11 cellular contexts compared by ENCODE assay signal in genomic region chr10:48364659-48365405, GRCh38. TPM values are rescaled to one million over a fixed set of nuclear protein-coding genes. Genes with fewer than 3 reads are reported as not detected.
DNase-seq lines count a peak whose midpoint lies in the region; ATAC-seq, FAIRE-seq and TF ChIP-seq lines count a peak whose summit lies in the region.
"Had no signal": no experiment of that assay in that cellular context is flagged by ENCODE, and none has a peak within 500 bp of the region (broad histone marks: within the 10 kb centered on the region; RNA-seq: fewer than 3 reads in every experiment).

No MANE protein-coding gene starts in this region.

- H3K9me3 ChIP-seq in endothelial cell of umbilical vein (replicated peaks; ENCODE audit: control insufficient read depth, insufficient read depth, low read length) (no peaks in the 10 kb centered on the region), esophagus muscularis mucosa (no peaks in the 10 kb centered on the region)

- intact Hi-C loops in endothelial cell of umbilical vein (cut with micrococcal nuclease) (loop anchor here (1.0 to 10.0 kb wide), 6 partner anchors 26 to 1170 kb away; partner anchors contain the start of genes ERCC6 and MAPK8), esophagus muscularis mucosa (cut with DNase I) (loop anchor here (10.0 kb wide), 1 partner anchor 160 kb away; no protein-coding TSS in a partner anchor)

- H3K36me3 ChIP-seq in endothelial cell of umbilical vein (ENCODE audit: control insufficient read depth in 2 of 2, extremely low read depth in 1 of 2, insufficient read depth in 2 of 2, low read length in 2 of 2) (no peaks in the 10 kb centered on the region), esophagus muscularis mucosa (no peaks in the 10 kb centered on the region)

- DNase-seq in G401 (ENCODE audit: low spot score): peak; percentile 44
- peak; percentile 19 for DNase-seq in NCI-H2171 (lab: John Stamatoyannopoulos, UW)
- DNase-seq in endothelial cell of umbilical vein (ENCODE audit: low read depth, low spot score): peak; percentile 89
- DNase-seq in osteocyte (ENCODE audit: extremely low spot score, unreplicated experiment): no peak
- no peak for DNase-seq in effector CD8-positive, alpha-beta T cell (lab: John Stamatoyannopoulos, UW)
- DNase-seq in esophagus muscularis mucosa (ENCODE audit: extremely low spot score): no peak
- DNase-seq: NCI-H226 had no signal

- peak overlapping the region; percentile 49 for H3K4me3 Mint-ChIP-seq in osteocyte (ENCODE audit: unreplicated experiment)
- H3K4me3 Mint-ChIP-seq: brain, memory B cell had no signal

- TF ChIP-seq CTCF in endothelial cell of umbilical vein (IDR thresholded peaks at IDR 0.05; ENCODE audit: extremely low read depth in 1 of 2, insufficient read depth in 1 of 2, low read depth in 1 of 2, low read length in 2 of 2) (no peak), osteocyte (IDR thresholded peaks at IDR 0.05) (no peak), esophagus muscularis mucosa (IDR thresholded peaks at IDR 0.05) (no peak)

- no peaks in the 10 kb centered on the region for H3K36me3 Mint-ChIP-seq in osteocyte (ENCODE audit: unreplicated experiment)

- no peaks in the 10 kb centered on the region for H3K27me3 ChIP-seq in endothelial cell of umbilical vein (ENCODE audit: control insufficient read depth in 2 of 2, insufficient read depth in 2 of 2, low read length in 2 of 2)
- H3K27me3 ChIP-seq in esophagus muscularis mucosa: no peaks in the 10 kb centered on the region

- H3K27ac Mint-ChIP-seq in osteocyte (ENCODE audit: unreplicated experiment): peak overlapping the region; percentile 56
- H3K27ac Mint-ChIP-seq: brain, memory B cell had no signal

- no peak for ATAC-seq in GM18505 (IDR thresholded peaks at IDR 0.05; ENCODE audit: unreplicated experiment)
- no peak for ATAC-seq in HG02870 (IDR thresholded peaks at IDR 0.05; ENCODE audit: unreplicated experiment)

- H3K27ac ChIP-seq in endothelial cell of umbilical vein (ENCODE audit: insufficient read depth, low read depth, low read length): peak overlapping the region; percentile 77
- H3K27ac ChIP-seq in esophagus muscularis mucosa (replicated peaks in 1 of 4): no peak overlapping the region

- TF ChIP-seq EP300 in esophagus muscularis mucosa (IDR thresholded peaks at IDR 0.05): no peak

- TF ChIP-seq POLR2A in endothelial cell of umbilical vein (IDR thresholded peaks at IDR 0.05; ENCODE audit: low read depth, low read length) (peak; percentile 39), GM18505 (IDR thresholded peaks at IDR 0.05; ENCODE audit: borderline replicate concordance, extremely low read depth, insufficient read depth, insufficient read length) (no peak), esophagus muscularis mucosa (IDR thresholded peaks at IDR 0.05; ENCODE audit: low read depth) (no peak)

- H3K79me2 ChIP-seq in endothelial cell of umbilical vein (ENCODE audit: control insufficient read depth, insufficient read depth, low read length): peaks cover 44% of the 10 kb centered on the region

- peak; percentile 75 for FAIRE-seq in endothelial cell of umbilical vein (lab: Jason Lieb, UNC)

- dilution Hi-C loops in endothelial cell of umbilical vein (cut with MboI; ENCODE audit: extremely low pct_ligation_motif_present, low sequenced_read_pairs): no loop called here

- H3K4me3 ChIP-seq in endothelial cell of umbilical vein (replicated peaks in 1 of 3; ENCODE audit: insufficient read depth in 1 of 3, low read depth in 1 of 3, low read length in 3 of 3): peak overlapping the region in 2 of 3 experiments; percentile 46 to 84
- H3K4me3 ChIP-seq in esophagus muscularis mucosa: no peak overlapping the region

- peak overlapping the region; percentile 95 for H3K4me2 ChIP-seq in endothelial cell of umbilical vein (ENCODE audit: insufficient read depth, low read length)

- WGBS in esophagus muscularis mucosa: 47% methylated on average over 3 of the region's 3 CpGs

- no peaks in the 10 kb centered on the region for H3K9me3 Mint-ChIP-seq in osteocyte (ENCODE audit: unreplicated experiment)
- H3K9me3 Mint-ChIP-seq: memory B cell had no signal

- POLR2A ChIA-PET in endothelial cell of umbilical vein (lab: Charles Lee): interaction anchor here (1.4 kb wide), 1 partner anchor 80 kb away, joined by 4 read pairs; no protein-coding TSS in a partner anchor

- no peaks in the 10 kb centered on the region for H4K20me1 ChIP-seq in endothelial cell of umbilical vein (replicated peaks; ENCODE audit: control insufficient read depth, extremely low read depth, insufficient read depth, low read length)

- H3K9ac ChIP-seq in endothelial cell of umbilical vein (replicated peaks; ENCODE audit: extremely low read depth, insufficient read depth, low read length): peak overlapping the region; percentile 71

- no TSS peak for BruUV-seq in endothelial cell of umbilical vein (replicated peaks; lab: Mats Ljungman, UMichigan)

- H2AFZ ChIP-seq in endothelial cell of umbilical vein (ENCODE audit: low read depth, low read length): no peak overlapping the region

- H3K4me1 ChIP-seq in endothelial cell of umbilical vein (ENCODE audit: control insufficient read depth, extremely low read depth, insufficient read depth, low read length) (peaks cover 41% of the 10 kb centered on the region), esophagus muscularis mucosa (peaks cover 10 to 38% (median 32%) of the 10 kb centered on the region in 4 donors)

- H3K4me1 Mint-ChIP-seq in osteocyte (ENCODE audit: unreplicated experiment): peaks cover 33% of the 10 kb centered on the region

- CTCF ChIA-PET in endothelial cell of umbilical vein (lab: Charles Lee): interaction anchor here (0.5 to 7.1 kb wide), 46 partner anchors 8 to 800 kb away, joined by 3 to 327 read pairs (median 6); partner anchors contain the start of gene MAPK8

- no peaks in the 10 kb centered on the region for H3K27me3 Mint-ChIP-seq in osteocyte (ENCODE audit: unreplicated experiment)
- H3K27me3 Mint-ChIP-seq: brain, memory B cell had no signal

- H3K9me1 ChIP-seq in endothelial cell of umbilical vein (replicated peaks; ENCODE audit: control insufficient read depth, extremely low read depth, insufficient read depth, low read length): no peaks in the 10 kb centered on the region

- in situ Hi-C loops in G401 (cut with HindIII; ENCODE audit: low sequenced_read_pairs): no loop called here

TF ChIP-seq in endothelial cell of umbilical vein, 7 proteins besides CTCF, POLR2A, EP300 and RAD21:
- TF ChIP-seq GATA2 (IDR thresholded peaks at IDR 0.05; ENCODE audit: insufficient read depth, insufficient read length, low read depth, low read length) (no peak), MYC (IDR thresholded peaks at IDR 0.05; ENCODE audit: low read depth, low read length) (no peak), EZH2 (IDR thresholded peaks at IDR 0.05; ENCODE audit: borderline replicate concordance, low read depth, low read length, severe bottlenecking) (no peak), JUN (IDR thresholded peaks at IDR 0.05; ENCODE audit: borderline replicate concordance, insufficient read depth, insufficient read length, low read depth) (no peak), POLR2AphosphoS5 (IDR thresholded peaks at IDR 0.05; ENCODE audit: insufficient read depth, low read depth, low read length) (peak; percentile 23)
- TF ChIP-seq, protein P1, sequence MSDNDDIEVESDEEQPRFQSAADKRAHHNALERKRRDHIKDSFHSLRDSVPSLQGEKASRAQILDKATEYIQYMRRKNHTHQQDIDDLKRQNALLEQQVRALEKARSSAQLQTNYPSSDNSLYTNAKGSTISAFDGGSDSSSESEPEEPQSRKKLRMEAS (IDR thresholded peaks at IDR 0.05; ENCODE audit: insufficient read depth, insufficient read length): no peak
TF ChIP-seq in endothelial cell of umbilical vein: peak in this region for 1.

RNA-seq across cellular contexts. Expression of gene MAPK8, which starts 58.4 kb away (rescaled TPM):
- 63.8 and 64.1 TPM in 2 replicates for total RNA-seq in G401 (2014; rRNA removed; shearing (Covaris generic))
- total RNA-seq in endothelial cell of umbilical vein: 50.1 and 56.2 TPM in 2 replicates
- polyA plus RNA-seq in endothelial cell of umbilical vein: 19.2 and 25.3 TPM in 2 replicates
- polyA plus RNA-seq in endothelial cell of umbilical vein (2011; cell fraction: cytosol; rRNA removed): 36.8 and 38.6 TPM in 2 replicates
- 77.7 and 111 TPM in 2 replicates for polyA plus RNA-seq in endothelial cell of umbilical vein (2011; cell fraction: nucleus; rRNA removed)
- 56.8 and 68.8 TPM in 2 replicates for polyA plus RNA-seq in endothelial cell of umbilical vein (2012)
- polyA minus RNA-seq in endothelial cell of umbilical vein: 36.2 and 45.5 TPM in 2 replicates
- polyA minus RNA-seq in endothelial cell of umbilical vein (2011; cell fraction: cytosol; rRNA and poly(A)+ RNA removed): 18.6 TPM
- 123 and 160 TPM in 2 replicates for polyA minus RNA-seq in endothelial cell of umbilical vein (2011; cell fraction: nucleus; rRNA and poly(A)+ RNA removed)
- total RNA-seq in osteocyte: 57.1 and 57.9 TPM in 2 replicates
- total RNA-seq in esophagus muscularis mucosa: 10 to 100 TPM; 26.8 to 50.0 (median 33.1) TPM

Comparison
In these comparisons a context has a peak if more than half of its experiments do, and no peak if none do; other contexts are left out.
1. DNase-seq: peak in G401 (single experiment), NCI-H2171 (single experiment) and endothelial cell of umbilical vein (single experiment); none in osteocyte (single experiment), effector CD8-positive, alpha-beta T cell (single experiment) and esophagus muscularis mucosa (single experiment).
2. H3K4me3 ChIP-seq: peak in endothelial cell of umbilical vein (2 of 3); none in esophagus muscularis mucosa (0 of 4).